In the genomic region with DNA sequence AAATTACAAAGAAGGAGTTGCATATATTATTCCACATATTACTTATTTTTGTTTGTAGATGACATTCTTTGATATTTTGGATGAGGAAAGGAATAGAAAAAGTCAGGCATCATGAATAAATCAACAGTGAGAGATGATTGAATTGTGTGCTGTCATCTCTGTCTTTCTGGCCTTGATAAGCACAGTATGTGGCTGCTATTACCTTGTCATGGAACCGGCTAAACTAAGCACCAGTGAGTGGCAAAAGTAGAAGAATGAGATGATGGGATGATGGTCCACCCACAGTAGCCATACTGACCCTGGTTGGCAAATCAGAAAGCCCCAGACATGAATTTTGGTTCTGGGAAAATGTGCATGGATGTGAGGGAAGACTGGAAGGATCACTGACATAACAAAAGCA, we compare ENCODE assay signal across 11 cellular contexts.
"Had no signal": no experiment of that assay in that cellular context is flagged by ENCODE, and none has a peak within 500 bp of the region (broad histone marks: within the 10 kb centered on the region; RNA-seq: fewer than 3 reads in every experiment).

No MANE protein-coding gene starts in this region.

- H3K27ac ChIP-seq: adrenal gland, ascending aorta, body of pancreas, brain microvascular endothelial cell, breast epithelium, cardiac muscle cell had no signal

- H3K4me3 ChIP-seq: adrenal gland, ascending aorta, body of pancreas, breast epithelium, cardiac muscle cell had no signal

- ATAC-seq: activated naive CD4-positive, alpha-beta T cell treated with anti-CD3 and anti-CD28 coated beads, Interleukin-2, amount 50 U/mL, for 72 hours; activated naive CD8-positive, alpha-beta T cell treated with anti-CD3 and anti-CD28 coated beads, Interleukin-2, amount 50 U/mL, for 24 hours; activated T-cell treated with anti-CD3 and anti-CD28 coated beads, Interleukin-2, amount 50 U/mL, for 4 hours; activated T-cell treated with anti-CD3 and anti-CD28 coated beads, Interleukin-2, amount 50 U/mL, for 72 hours; activated T-helper 17 cell treated with anti-CD3 and anti-CD28 coated beads, Interleukin-2, amount 50 U/mL, for 72 hours; body of pancreas had no signal

- H3K9me3 ChIP-seq: adrenal gland, ascending aorta, body of pancreas, breast epithelium had no signal

- H3K36me3 ChIP-seq: adrenal gland, ascending aorta, brain microvascular endothelial cell, breast epithelium, cardiac muscle cell had no signal

- H3K27me3 ChIP-seq: adrenal gland, ascending aorta, body of pancreas, brain microvascular endothelial cell, breast epithelium, cardiac muscle cell had no signal
